In genomic region chr4:145155268-145155870, GRCh38 we compare ENCODE assay signal across 1 cellular context.
A peak's percentile ranks its signal among the peaks of the same experiment; 100 is the strongest.
TF ChIP-seq lines count a peak whose summit lies in the region.

No MANE protein-coding gene starts in this region.

TF ChIP-seq in K562, 482 proteins besides CTCF, POLR2A, EP300 and RAD21:
- TF ChIP-seq ZZZ3 (IDR thresholded peaks at IDR 0.05) (no peak), FOXA3 (CRISPR knock-in tag; conservative IDR thresholded peaks at IDR 0.05 in 1 of 2, IDR thresholded peaks at IDR 0.05 in 1 of 2) (no peak), HDAC6 (IDR thresholded peaks at IDR 0.05; ENCODE audit: low read depth, low read length) (no peak), HDAC1 (IDR thresholded peaks at IDR 0.05) (no peak), ZNF316 (IDR thresholded peaks at IDR 0.05) (peak; percentile 87), KLF1 (tag; IDR thresholded peaks at IDR 0.05) (no peak), THRAP3 (IDR thresholded peaks at IDR 0.05; ENCODE audit: borderline replicate concordance) (no peak), NR2C1 (IDR thresholded peaks at IDR 0.05) (no peak), NR2C1 (tag; IDR thresholded peaks at IDR 0.05) (no peak), RCOR1 (IDR thresholded peaks at IDR 0.05; ENCODE audit: borderline replicate concordance in 1 of 2, low read depth in 2 of 2, low read length in 2 of 2) (no peak), DPF2 (IDR thresholded peaks at IDR 0.05) (no peak), POU5F1 (IDR thresholded peaks at IDR 0.05; ENCODE audit: borderline replicate concordance, low read depth, low read length, partially characterized antibody) (no peak), MAFF (IDR thresholded peaks at IDR 0.05; ENCODE audit: low read length) (peak; percentile 51; the same call in 1 of the 2 replicates), ATF7 (IDR thresholded peaks at IDR 0.05) (no peak), ZNF184 (CRISPR knock-in tag; IDR thresholded peaks at IDR 0.05) (no peak), HINFP (tag; conservative IDR thresholded peaks at IDR 0.05; ENCODE audit: low read depth) (no peak), SIN3B (IDR thresholded peaks at IDR 0.05; ENCODE audit: low read depth) (no peak), ZNF224 (CRISPR knock-in tag; IDR thresholded peaks at IDR 0.05) (no peak), SREBF1 (IDR thresholded peaks at IDR 0.05; ENCODE audit: borderline replicate concordance, low read depth, low read length) (no peak), MLX (CRISPR knock-in tag; conservative IDR thresholded peaks at IDR 0.05) (no peak), TFAP4 (CRISPR knock-in tag; IDR thresholded peaks at IDR 0.05; ENCODE audit: borderline replicate concordance) (no peak), TAF15 (IDR thresholded peaks at IDR 0.05; ENCODE audit: low read depth, low read length) (no peak), C11orf30 (IDR thresholded peaks at IDR 0.05; ENCODE audit: low read depth) (peak; percentile 70), ARID4B (CRISPR knock-in tag; IDR thresholded peaks at IDR 0.05) (no peak), HDGF (IDR thresholded peaks at IDR 0.05) (no peak), THRA (IDR thresholded peaks at IDR 0.05) (no peak), PTBP1 (IDR thresholded peaks at IDR 0.05; ENCODE audit: low read depth, low read length) (no peak), HOMEZ (CRISPR knock-in tag; IDR thresholded peaks at IDR 0.05) (no peak), FUS (optimal IDR thresholded peaks at IDR 0.05; ENCODE audit: low read depth, low read length) (no peak), MAFK (IDR thresholded peaks at IDR 0.05; ENCODE audit: low read length) (peak; percentile 60; the same call in 1 of the 2 replicates)
